In genomic region chr17:58985265-58985810, GRCh38 we compare ENCODE assay signal across 1 cellular context.
TF ChIP-seq lines count a peak whose summit lies in the region.

No MANE protein-coding gene starts in this region.

TF ChIP-seq in K562, 482 proteins besides CTCF, POLR2A, EP300 and RAD21 (continued from another document):
- TF ChIP-seq, protein P1, sequence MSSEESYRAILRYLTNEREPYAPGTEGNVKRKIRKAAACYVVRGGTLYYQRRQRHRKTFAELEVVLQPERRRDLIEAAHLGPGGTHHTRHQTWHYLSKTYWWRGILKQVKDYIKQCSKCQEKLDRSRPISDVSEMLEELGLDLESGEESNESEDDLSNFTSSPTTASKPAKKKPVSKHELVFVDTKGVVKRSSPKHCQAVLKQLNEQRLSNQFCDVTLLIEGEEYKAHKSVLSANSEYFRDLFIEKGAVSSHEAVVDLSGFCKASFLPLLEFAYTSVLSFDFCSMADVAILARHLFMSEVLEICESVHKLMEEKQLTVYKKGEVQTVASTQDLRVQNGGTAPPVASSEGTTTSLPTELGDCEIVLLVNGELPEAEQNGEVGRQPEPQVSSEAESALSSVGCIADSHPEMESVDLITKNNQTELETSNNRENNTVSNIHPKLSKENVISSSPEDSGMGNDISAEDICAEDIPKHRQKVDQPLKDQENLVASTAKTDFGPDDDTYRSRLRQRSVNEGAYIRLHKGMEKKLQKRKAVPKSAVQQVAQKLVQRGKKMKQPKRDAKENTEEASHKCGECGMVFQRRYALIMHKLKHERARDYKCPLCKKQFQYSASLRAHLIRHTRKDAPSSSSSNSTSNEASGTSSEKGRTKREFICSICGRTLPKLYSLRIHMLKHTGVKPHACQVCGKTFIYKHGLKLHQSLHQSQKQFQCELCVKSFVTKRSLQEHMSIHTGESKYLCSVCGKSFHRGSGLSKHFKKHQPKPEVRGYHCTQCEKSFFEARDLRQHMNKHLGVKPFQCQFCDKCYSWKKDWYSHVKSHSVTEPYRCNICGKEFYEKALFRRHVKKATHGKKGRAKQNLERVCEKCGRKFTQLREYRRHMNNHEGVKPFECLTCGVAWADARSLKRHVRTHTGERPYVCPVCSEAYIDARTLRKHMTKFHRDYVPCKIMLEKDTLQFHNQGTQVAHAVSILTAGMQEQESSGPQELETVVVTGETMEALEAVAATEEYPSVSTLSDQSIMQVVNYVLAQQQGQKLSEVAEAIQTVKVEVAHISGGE (CRISPR knock-in tag; IDR thresholded peaks at IDR 0.05): peak in 1 of 3 experiments; percentile 16; a peak in 1 of 6 replicates
- TF ChIP-seq CREM (IDR thresholded peaks at IDR 0.05; ENCODE audit: low read depth) (0 out of 2 replicates have a peak, but pooled peaks have one; percentile 28), TRIM24 (IDR thresholded peaks at IDR 0.05) (peak in 1 of 2 experiments; percentile 46; a peak in 1 of 4 replicates), SRSF9 (IDR thresholded peaks at IDR 0.05; ENCODE audit: borderline replicate concordance, low read depth, low read length) (no peak), CEBPB (tag; IDR thresholded peaks at IDR 0.05) (0 out of 2 replicates have a peak, but pooled peaks have one; percentile 23), ESRRA (IDR thresholded peaks at IDR 0.05; ENCODE audit: borderline replicate concordance, low read depth) (0 out of 2 replicates have a peak, but pooled peaks have one; percentile 22), CEBPG (CRISPR knock-in tag; IDR thresholded peaks at IDR 0.05) (no peak), CEBPG (tag; conservative IDR thresholded peaks at IDR 0.05 in 1 of 2, IDR thresholded peaks at IDR 0.05 in 1 of 2) (peak in 1 of 2 experiments; percentile 6; a peak in 1 of 4 replicates), AFF4 (CRISPR knock-in tag; IDR thresholded peaks at IDR 0.05) (no peak), SIN3B (IDR thresholded peaks at IDR 0.05; ENCODE audit: low read depth) (no peak), SPI1 (IDR thresholded peaks at IDR 0.05; ENCODE audit: borderline replicate concordance, low read depth, low read length) (peak; percentile 78), SMARCE1 (IDR thresholded peaks at IDR 0.05) (no peak), MEF2D (tag; conservative IDR thresholded peaks at IDR 0.05; ENCODE audit: low read depth) (no peak), ARID1B (IDR thresholded peaks at IDR 0.05) (peak; percentile 24; the same call in 1 of the 2 replicates), DPF2 (IDR thresholded peaks at IDR 0.05) (0 out of 2 replicates have a peak, but pooled peaks have one; percentile 37), ZNF146 (CRISPR knock-in tag; IDR thresholded peaks at IDR 0.05; ENCODE audit: unreplicated experiment) (no peak), HMG20A (CRISPR knock-in tag; conservative IDR thresholded peaks at IDR 0.05) (no peak), RCOR1 (IDR thresholded peaks at IDR 0.05; ENCODE audit: borderline replicate concordance in 1 of 2, low read depth in 2 of 2, low read length in 2 of 2) (peak in 1 of 2 experiments; percentile 43; a peak in 2 of 4 replicates), SP2 (IDR thresholded peaks at IDR 0.05; ENCODE audit: extremely low read depth, low read depth, low read length, poor library complexity, severe bottlenecking) (no peak), CREB5 (CRISPR knock-in tag; IDR thresholded peaks at IDR 0.05) (no peak), IFI16 (CRISPR knock-in tag; IDR thresholded peaks at IDR 0.05) (no peak), U2AF1 (optimal IDR thresholded peaks at IDR 0.05; ENCODE audit: low read depth, low read length) (no peak), SOX6 (IDR thresholded peaks at IDR 0.05) (peak; percentile 66), CREB1 (IDR thresholded peaks at IDR 0.05) (no peak), CREB1 (CRISPR knock-in tag; IDR thresholded peaks at IDR 0.05) (no peak), CBFA2T3 (IDR thresholded peaks at IDR 0.05) (peak; percentile 20; the same call in 1 of the 2 replicates), CTBP1 (IDR thresholded peaks at IDR 0.05; ENCODE audit: borderline replicate concordance) (peak; percentile 66; the same call in 1 of the 2 replicates), ZEB2 (IDR thresholded peaks at IDR 0.05) (peak; percentile 60)
